Comparison of ENCODE assay signal across 19 cellular contexts in the genomic region with DNA sequence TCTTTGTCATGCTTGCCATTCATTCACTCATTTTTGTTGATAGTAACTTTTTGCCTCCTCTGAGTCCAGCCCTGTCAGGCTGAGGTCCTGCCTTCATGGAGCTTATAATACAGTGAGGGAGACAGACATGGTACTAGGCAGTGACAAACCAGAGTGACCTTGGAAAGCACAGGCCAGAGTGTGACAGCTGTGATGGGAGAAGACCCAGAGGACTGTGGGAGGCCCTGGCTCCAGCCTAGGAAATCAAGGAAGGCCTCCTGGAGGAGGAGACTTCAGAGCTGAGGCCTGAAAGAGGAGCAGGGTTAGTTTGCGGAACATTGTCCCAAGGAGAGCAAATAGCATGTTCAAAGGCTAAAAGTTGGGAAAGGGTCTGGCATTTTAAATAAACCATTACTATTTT. TPM values are rescaled to one million over a fixed set of nuclear protein-coding genes. Genes with fewer than 3 reads are reported as not detected.
DNase-seq lines count a peak whose midpoint lies in the region; ATAC-seq and TF ChIP-seq lines count a peak whose summit lies in the region.
"Had no signal": no experiment of that assay in that cellular context is flagged by ENCODE, and none has a peak within 500 bp of the region (broad histone marks: within the 10 kb centered on the region; RNA-seq: fewer than 3 reads in every experiment).

No MANE protein-coding gene starts in this region.

- H2AFZ ChIP-seq in hepatocyte: no peak overlapping the region
- H2AFZ ChIP-seq: GM23248 had no signal

- peak overlapping the region; percentile 92 for H3K27ac ChIP-seq in hepatocyte
- peak overlapping the region; percentile 88 for H3K27ac ChIP-seq in rectal smooth muscle tissue (ENCODE audit: low read depth, low read length)
- H3K27ac ChIP-seq: GM23248 had no signal

- intact Hi-C loops in Right ventricle myocardium inferior (cut with DNase I) (no loop called here), cardiac septum (cut with DNase I) (no loop called here), sciatic nerve (cut with DNase I) (no loop called here)

- H3K9me2 ChIP-seq in hepatocyte (replicated peaks; ENCODE audit: insufficient read depth): no peaks in the 10 kb centered on the region
- H3K9me2 ChIP-seq: SK-N-SH had no signal

- WGBS in hepatocyte (ENCODE audit: low lambda C conversion rate, missing lambda C conversion rate): 100% methylated on average over 1 of the region's 1 CpG

- H3K4me1 ChIP-seq in hepatocyte (ENCODE audit: insufficient read depth) (peaks cover 33% of the 10 kb centered on the region), rectal smooth muscle tissue (ENCODE audit: control insufficient read depth, insufficient read depth, low read length) (peaks cover 16% of the 10 kb centered on the region)

- H3K4me3 ChIP-seq in hepatocyte: no peak overlapping the region
- no peak overlapping the region for H3K4me3 ChIP-seq in rectal smooth muscle tissue (ENCODE audit: low read length)
- H3K4me3 ChIP-seq: GM23248, ovary had no signal

- no peaks in the 10 kb centered on the region for H3K36me3 ChIP-seq in hepatocyte (replicated peaks; ENCODE audit: insufficient read depth, low read depth)
- no peaks in the 10 kb centered on the region for H3K36me3 ChIP-seq in rectal smooth muscle tissue (ENCODE audit: control insufficient read depth, insufficient read depth, low read length)
- H3K36me3 ChIP-seq: ovary had no signal

- H3K79me2 ChIP-seq in hepatocyte: peaks cover 93% of the 10 kb centered on the region

- DNase-seq in Right ventricle myocardium inferior (ENCODE audit: missing footprints) (peak; percentile 3), cardiac septum (ENCODE audit: low spot score) (no peak), hepatocyte (ENCODE audit: low spot score) (no peak), sciatic nerve (ENCODE audit: low spot score) (no peak), DMS79 (lab: John Stamatoyannopoulos, UW) (no peak)
- no peak for DNase-seq in activated CD4-positive, CD25-positive, alpha-beta regulatory T cell (lab: John Stamatoyannopoulos, UW)
- DNase-seq: 8988T; activated T-cell treated with anti-CD3 and anti-CD28 coated beads, Interleukin-2, amount 50 U/mL, for 4 hours; cerebellar nuclear complex; GM23248; immature natural killer cell; NCI-H2029 treated with DMSO at 0.1 percent for 48 hours; ovary; SK-N-SH; stimulated activated naive CD4-positive, alpha-beta T cell treated with Interleukin-2 at 50 U/mL for 16 hours had no signal

- no peaks in the 10 kb centered on the region for H3K27me3 ChIP-seq in hepatocyte
- no peaks in the 10 kb centered on the region for H3K27me3 ChIP-seq in rectal smooth muscle tissue (ENCODE audit: control insufficient read depth, insufficient read depth, low read length)
- H3K27me3 ChIP-seq: ovary had no signal

- ATAC-seq in Right ventricle myocardium inferior: no peak
- ATAC-seq in sciatic nerve: no peak
- ATAC-seq in HG03095 (IDR thresholded peaks at IDR 0.05; ENCODE audit: unreplicated experiment): no peak
- ATAC-seq: activated T-cell treated with anti-CD3 and anti-CD28 coated beads, Interleukin-2, amount 50 U/mL, for 4 hours had no signal

- peak overlapping the region; percentile 73 for H3K4me2 ChIP-seq in hepatocyte
- H3K4me2 ChIP-seq: SK-N-SH had no signal

- TF ChIP-seq CTCF in hepatocyte (IDR thresholded peaks at IDR 0.05; ENCODE audit: poor library complexity): no peak

- H4K20me1 ChIP-seq in hepatocyte (ENCODE audit: insufficient read depth, poor library complexity, severe bottlenecking): peaks cover 15% of the 10 kb centered on the region

- H3K9me3 ChIP-seq in hepatocyte (ENCODE audit: low read depth): no peaks in the 10 kb centered on the region
- H3K9me3 ChIP-seq: ovary, SK-N-SH had no signal

- no peak overlapping the region for H3K9ac ChIP-seq in rectal smooth muscle tissue (ENCODE audit: low read length)
- H3K9ac ChIP-seq: GM23248, SK-N-SH had no signal

RNA-seq across cellular contexts. Expression of gene PAK4, which starts 20.5 kb away (rescaled TPM):
- total RNA-seq in Right ventricle myocardium inferior (16.2 TPM), cardiac septum (18.6 TPM), hepatocyte (15.2 and 20.3 TPM in 2 replicates), sciatic nerve (43.5 TPM)
- 39.6 and 41.0 TPM in 2 replicates for polyA plus RNA-seq in hepatocyte

RNA-seq across cellular contexts. Expression of gene NCCRP1, which starts 50.7 kb away (rescaled TPM):
- total RNA-seq in Right ventricle myocardium inferior: not detected
- not detected for total RNA-seq in cardiac septum
- total RNA-seq in hepatocyte: 1.6 and 2.5 TPM in 2 replicates
- polyA plus RNA-seq in hepatocyte: 7.0 and 13.6 TPM in 2 replicates
- total RNA-seq in sciatic nerve: not detected
- total RNA-seq: activated T-cell treated with anti-CD3 and anti-CD28 coated beads, Interleukin-2, amount 50 U/mL, for 4 hours; frontal cortex; GM23248; mononuclear cell had no signal
- polyA plus RNA-seq: GM23248, immature natural killer cell, SK-N-SH had no signal

RNA-seq across cellular contexts. Expression of gene SYCN, which starts 58.0 kb away (rescaled TPM):
- total RNA-seq in Right ventricle myocardium inferior: not detected
- not detected for total RNA-seq in cardiac septum
- total RNA-seq in hepatocyte: 2.5 TPM in 1 of 2 replicates, not detected in the other
- 0.37 TPM in 1 of 2 replicates, not detected in the other for polyA plus RNA-seq in hepatocyte
- not detected for total RNA-seq in sciatic nerve
- total RNA-seq: frontal cortex, GM23248, mononuclear cell had no signal
- polyA plus RNA-seq: GM23248, immature natural killer cell, ovary, SK-N-SH had no signal
